8 cellular contexts compared by ENCODE assay signal in the genomic region with DNA sequence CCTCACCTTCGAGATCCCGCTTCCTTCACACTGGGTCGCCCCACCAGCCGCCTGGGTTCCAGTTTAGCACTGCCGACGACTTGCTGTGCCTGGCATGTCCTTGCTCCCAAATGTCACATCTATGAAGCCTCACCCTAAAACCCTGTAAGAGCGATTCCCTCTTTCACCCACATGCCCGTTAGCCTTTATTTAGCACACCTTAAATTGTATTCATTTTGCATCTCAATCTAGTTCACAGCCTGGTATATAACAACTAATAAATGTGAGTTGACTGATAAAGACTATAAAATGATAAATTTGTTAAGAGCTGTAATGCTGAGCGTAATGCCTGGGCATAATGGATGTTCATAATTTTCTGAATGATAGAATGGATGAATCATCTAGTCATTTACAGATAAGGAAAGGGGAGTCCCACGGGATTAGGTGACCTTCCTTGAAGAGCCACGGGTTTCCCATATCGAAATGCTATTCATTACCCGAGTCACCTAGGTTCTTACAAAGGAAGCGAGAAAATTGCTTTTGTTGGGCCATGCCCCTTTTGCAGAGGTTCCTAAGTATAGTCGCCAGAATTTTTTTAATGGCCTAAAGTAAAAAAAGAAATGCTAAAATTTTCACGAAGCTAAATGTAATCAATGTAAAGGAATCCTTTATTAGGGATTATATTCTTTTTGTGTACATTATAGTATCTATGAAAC. TPM values are rescaled to one million over a fixed set of nuclear protein-coding genes. Genes with fewer than 3 reads are reported as not detected.
DNase-seq lines count a peak whose midpoint lies in the region; ATAC-seq and TF ChIP-seq lines count a peak whose summit lies in the region.

No MANE protein-coding gene starts in this region.

- H3K9me3 ChIP-seq in breast epithelium: no peaks in the 10 kb centered on the region
- H3K9me3 ChIP-seq in muscle layer of duodenum (ENCODE audit: control insufficient read depth in 1 of 2, low read length in 2 of 2): no peaks in the 10 kb centered on the region

- H3K36me3 ChIP-seq in breast epithelium: no peaks in the 10 kb centered on the region
- no peaks in the 10 kb centered on the region for H3K36me3 ChIP-seq in muscle layer of duodenum (ENCODE audit: control insufficient read depth in 1 of 2, insufficient read depth in 2 of 2, low read length in 2 of 2)

- H3K27me3 ChIP-seq in breast epithelium (peaks cover 0 to 13% of the 10 kb centered on the region in 2 donors), muscle layer of duodenum (ENCODE audit: low read depth, low read length) (no peaks in the 10 kb centered on the region)

- no peak for ATAC-seq in HG03520 (IDR thresholded peaks at IDR 0.05; ENCODE audit: unreplicated experiment)

- no peak for TF ChIP-seq CTCF in breast epithelium (IDR thresholded peaks at IDR 0.05)

- intact Hi-C loops in breast epithelium (cut with DNase I; ENCODE audit: low total_unique reads): no loop called here

- peak overlapping the region; percentile 84 to 89 for H3K27ac ChIP-seq in breast epithelium
- H3K27ac ChIP-seq in muscle layer of duodenum (ENCODE audit: low read length): peak overlapping the region; percentile 91

- H3K4me1 ChIP-seq in breast epithelium (peaks cover 0 to 3% of the 10 kb centered on the region in 2 donors), muscle layer of duodenum (ENCODE audit: control insufficient read depth in 1 of 2, insufficient read depth in 2 of 2, low read length in 2 of 2) (peaks cover 0 to 5% of the 10 kb centered on the region in 2 donors)

- peak overlapping the region; percentile 65 to 81 (median 81) for H3K4me3 ChIP-seq in breast epithelium
- peak overlapping the region; percentile 69 to 74 for H3K4me3 ChIP-seq in muscle layer of duodenum (ENCODE audit: low read depth in 1 of 2, low read length in 2 of 2)

- no peak for TF ChIP-seq POLR2A in breast epithelium (IDR thresholded peaks at IDR 0.05)

- peak; percentile 40 for DNase-seq in DMS53 treated with DMSO at 0.1 percent for 48 hours (lab: John Stamatoyannopoulos, UW; ENCODE audit: unreplicated experiment)
- DNase-seq in MV-4-11 (lab: John Stamatoyannopoulos, UW): peak; percentile 42
- DNase-seq in breast epithelium (ENCODE audit: low spot score in 2 of 2): no peak
- no peak for DNase-seq in NCI-H2171 treated with DMSO at 0.1 percent for 48 hours (lab: John Stamatoyannopoulos, UW)
- no peak for DNase-seq in DMS79 (lab: John Stamatoyannopoulos, UW)
- DNase-seq in activated effector memory CD4-positive, alpha-beta T cell treated with Interleukin-2 at 50 U/mL for 16 hours: no peak

RNA-seq across cellular contexts. Expression of a gene that starts 1.1 kb away (rescaled TPM):
- 10 to 100 TPM; 23.0 to 56.5 (median 36.7) TPM for total RNA-seq in breast epithelium

Comparison
In these comparisons a context has a peak if more than half of its experiments do, and no peak if none do; other contexts are left out.
1. DNase-seq: peak in DMS53 treated with DMSO at 0.1 percent for 48 hours (single experiment) and MV-4-11 (single experiment); none in breast epithelium (0 of 2), NCI-H2171 treated with DMSO at 0.1 percent for 48 hours (single experiment), DMS79 (single experiment) and activated effector memory CD4-positive, alpha-beta T cell treated with Interleukin-2 at 50 U/mL for 16 hours (single experiment).